11 cellular contexts compared by ENCODE assay signal in the genomic region with DNA sequence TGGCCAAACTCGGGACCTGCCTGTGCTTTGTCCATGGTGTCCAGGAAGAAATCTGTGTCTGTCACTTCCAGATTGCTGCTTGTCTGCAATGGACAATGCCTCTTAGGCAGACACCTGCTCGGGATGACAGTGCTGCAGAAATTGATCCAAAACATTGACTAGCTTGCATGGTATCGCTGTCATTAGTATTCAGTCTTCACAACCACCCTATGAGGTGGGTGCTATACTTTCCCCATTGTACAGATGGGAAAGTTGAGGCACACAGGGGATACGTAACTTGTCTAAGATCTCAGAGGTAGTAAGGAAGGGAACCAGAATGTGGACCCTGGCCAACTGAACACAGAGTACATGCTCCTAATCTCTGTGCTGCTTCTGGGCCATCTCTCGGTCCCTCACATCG.
DNase-seq lines count a peak whose midpoint lies in the region; ATAC-seq and TF ChIP-seq lines count a peak whose summit lies in the region.
"Had no signal": no experiment of that assay in that cellular context is flagged by ENCODE, and none has a peak within 500 bp of the region (broad histone marks: within the 10 kb centered on the region; RNA-seq: fewer than 3 reads in every experiment).

No MANE protein-coding gene starts in this region.

- no peaks in the 10 kb centered on the region for H3K9me3 Mint-ChIP-seq in Calu3 (ENCODE audit: low read depth, unreplicated experiment)
- H3K9me3 Mint-ChIP-seq in activated CD8-positive, alpha-beta T cell treated with anti-CD3 and anti-CD28 coated beads for 36 hours, result peaks cover 4% of the 10 kb centered on the region
- no peaks in the 10 kb centered on the region for H3K9me3 Mint-ChIP-seq in stimulated activated naive B cell treated with anti-CD40 and anti-IgM and Interleukin-4, amounts not matched to agents 10 μg/mL and 1 μg/mL and 100 μg/mL, for 72 hours

- POLR2A ChIA-PET in activated CD8-positive, alpha-beta T cell treated with anti-CD3 and anti-CD28 coated beads for 36 hours (lab: Charles Lee), result interaction anchor here (1.2 to 3.1 kb wide), 4 partner anchors 10 to 61 kb away, joined by 3 to 10 read pairs (median 4); no protein-coding TSS in a partner anchor

- H3K9me3 ChIP-seq in right lobe of liver (no peaks in the 10 kb centered on the region), lower lobe of right lung (no peaks in the 10 kb centered on the region)
- H3K9me3 ChIP-seq: left lung had no signal

- H3K4me1 ChIP-seq in right lobe of liver, result peaks cover 0 to 67% (median 37%) of the 10 kb centered on the region in 4 donors
- H3K4me1 ChIP-seq in lower lobe of right lung, result peaks cover 77% of the 10 kb centered on the region

- BruUV-seq in Calu3 (replicated peaks; lab: Mats Ljungman, UMichigan), result no TSS peak

- peak overlapping the region; percentile 49 for H3K4me3 Mint-ChIP-seq in Calu3 (ENCODE audit: low read depth, unreplicated experiment)
- H3K4me3 Mint-ChIP-seq in activated CD8-positive, alpha-beta T cell treated with anti-CD3 and anti-CD28 coated beads for 36 hours, result peak overlapping the region; percentile 40
- H3K4me3 Mint-ChIP-seq in stimulated activated naive B cell treated with anti-CD40 and anti-IgM and Interleukin-4, amounts not matched to agents 10 μg/mL and 1 μg/mL and 100 μg/mL, for 72 hours, result no peak overlapping the region

- H3K4me1 Mint-ChIP-seq in Calu3 (ENCODE audit: low read depth, unreplicated experiment), result peaks cover 46% of the 10 kb centered on the region
- H3K4me1 Mint-ChIP-seq in activated CD8-positive, alpha-beta T cell treated with anti-CD3 and anti-CD28 coated beads for 36 hours (ENCODE audit: low read depth), result peaks cover 76% of the 10 kb centered on the region
- H3K4me1 Mint-ChIP-seq in stimulated activated naive B cell treated with anti-CD40 and anti-IgM and Interleukin-4, amounts not matched to agents 10 μg/mL and 1 μg/mL and 100 μg/mL, for 72 hours, result peaks cover 46 to 80% of the 10 kb centered on the region in 2 donors

- CTCF ChIA-PET in Calu3 (lab: Charles Lee), result no interaction called here
- CTCF ChIA-PET in activated CD8-positive, alpha-beta T cell treated with anti-CD3 and anti-CD28 coated beads for 36 hours (lab: Charles Lee), result interaction anchor here (1.3 to 2.4 kb wide), 5 partner anchors 22 to 132 kb away, joined by 3 to 5 read pairs (median 3); no protein-coding TSS in a partner anchor

- H3K4me3 ChIP-seq in right lobe of liver, result no peak overlapping the region
- H3K4me3 ChIP-seq in lower lobe of right lung, result no peak overlapping the region
- H3K4me3 ChIP-seq: left lung had no signal

- no peaks in the 10 kb centered on the region for H3K27me3 Mint-ChIP-seq in Calu3 (ENCODE audit: unreplicated experiment)
- no peaks in the 10 kb centered on the region for H3K27me3 Mint-ChIP-seq in activated CD8-positive, alpha-beta T cell treated with anti-CD3 and anti-CD28 coated beads for 36 hours
- no peaks in the 10 kb centered on the region for H3K27me3 Mint-ChIP-seq in stimulated activated naive B cell treated with anti-CD40 and anti-IgM and Interleukin-4, amounts not matched to agents 10 μg/mL and 1 μg/mL and 100 μg/mL, for 72 hours

- H3K27ac Mint-ChIP-seq in Calu3 (ENCODE audit: unreplicated experiment), result peak overlapping the region; percentile 99
- H3K27ac Mint-ChIP-seq in activated CD8-positive, alpha-beta T cell treated with anti-CD3 and anti-CD28 coated beads for 36 hours, result peak overlapping the region; percentile 95
- peak overlapping the region; percentile 95 for H3K27ac Mint-ChIP-seq in stimulated activated naive B cell treated with anti-CD40 and anti-IgM and Interleukin-4, amounts not matched to agents 10 μg/mL and 1 μg/mL and 100 μg/mL, for 72 hours

- TF ChIP-seq POLR2A in right lobe of liver (IDR thresholded peaks at IDR 0.05), result no peak

- H3K27ac ChIP-seq in right lobe of liver, result peak overlapping the region in 2 of 3 donors; percentile 48 to 85
- H3K27ac ChIP-seq in lower lobe of right lung, result no peak overlapping the region
- H3K27ac ChIP-seq: foreskin keratinocyte had no signal

- DNase-seq in Calu3, result no peak
- DNase-seq in activated CD8-positive, alpha-beta T cell treated with anti-CD3 and anti-CD28 coated beads for 36 hours, result no peak
- no peak for DNase-seq in right lobe of liver
- no peak for DNase-seq in stimulated activated naive B cell treated with anti-CD40 and anti-IgM and Interleukin-4, amounts not matched to agents 10 μg/mL and 1 μg/mL and 100 μg/mL, for 72 hours
- no peak for DNase-seq in lower lobe of right lung
- no peak for DNase-seq in NCI-H345 treated with DMSO at 0.1 percent for 48 hours (lab: John Stamatoyannopoulos, UW; ENCODE audit: unreplicated experiment)
- DNase-seq in AML-193 (lab: John Stamatoyannopoulos, UW), result no peak
- DNase-seq: cortex of kidney, DMS153, foreskin keratinocyte, left lung had no signal

- no peak for ATAC-seq in activated CD8-positive, alpha-beta T cell treated with anti-CD3 and anti-CD28 coated beads for 36 hours
- ATAC-seq in right lobe of liver (no peak), lower lobe of right lung (no peak)
- ATAC-seq in stimulated activated naive B cell treated with anti-CD40 and anti-IgM and Interleukin-4, amounts not matched to agents 10 μg/mL and 1 μg/mL and 100 μg/mL, for 72 hours (replicated peaks), result no peak

- H3K27me3 ChIP-seq in right lobe of liver, result no peaks in the 10 kb centered on the region
- no peaks in the 10 kb centered on the region for H3K27me3 ChIP-seq in lower lobe of right lung (ENCODE audit: low read depth)
- H3K27me3 ChIP-seq: foreskin keratinocyte, left lung had no signal

- peaks cover 19% of the 10 kb centered on the region for H3K36me3 Mint-ChIP-seq in Calu3 (ENCODE audit: insufficient read depth, unreplicated experiment)
- H3K36me3 Mint-ChIP-seq in activated CD8-positive, alpha-beta T cell treated with anti-CD3 and anti-CD28 coated beads for 36 hours (ENCODE audit: low read depth), result peaks cover 67% of the 10 kb centered on the region
- H3K36me3 Mint-ChIP-seq in stimulated activated naive B cell treated with anti-CD40 and anti-IgM and Interleukin-4, amounts not matched to agents 10 μg/mL and 1 μg/mL and 100 μg/mL, for 72 hours, result peaks cover 24 to 53% of the 10 kb centered on the region in 2 donors

- 90% methylated on average over 5 of the region's 6 CpGs for WGBS in right lobe of liver (ENCODE audit: insufficient coverage, low coverage, low lambda C conversion rate, missing lambda C conversion rate)

- intact Hi-C loops in Calu3 (cut with micrococcal nuclease; ENCODE audit: unreplicated experiment), result loop anchor here (2.0 to 5.0 kb wide), 4 partner anchors 61 to 165 kb away; no protein-coding TSS in a partner anchor
- intact Hi-C loops in activated CD8-positive, alpha-beta T cell treated with anti-CD3 and anti-CD28 coated beads for 36 hours (cut with micrococcal nuclease), result loop anchor here (5.0 kb wide), 1 partner anchor 33 kb away; no protein-coding TSS in a partner anchor
- intact Hi-C loops in right lobe of liver (cut with DNase I), result loop anchor here in 1 of 2 donors (5.0 kb wide), 1 partner anchor 138 kb away; a partner anchor contains a TSS
- intact Hi-C loops in lower lobe of right lung (cut with DNase I), result no loop called here

- H3K36me3 ChIP-seq in right lobe of liver (no peaks in the 10 kb centered on the region), lower lobe of right lung (no peaks in the 10 kb centered on the region)
- H3K36me3 ChIP-seq: left lung had no signal

- TF ChIP-seq CTCF in Calu3 (IDR thresholded peaks at IDR 0.05; ENCODE audit: unreplicated experiment), result no peak
- no peak for TF ChIP-seq CTCF in activated CD8-positive, alpha-beta T cell treated with anti-CD3 and anti-CD28 coated beads for 36 hours (IDR thresholded peaks at IDR 0.05)
- TF ChIP-seq CTCF in right lobe of liver (IDR thresholded peaks at IDR 0.05), result no peak
- no peak for TF ChIP-seq CTCF in lower lobe of right lung (IDR thresholded peaks at IDR 0.05)

Comparison
In these comparisons a context has a peak if more than half of its experiments do, and no peak if none do; other contexts are left out.
1. H3K4me3 Mint-ChIP-seq: peak in Calu3 (single experiment) and activated CD8-positive, alpha-beta T cell treated with anti-CD3 and anti-CD28 coated beads for 36 hours (single experiment); none in stimulated activated naive B cell treated with anti-CD40 and anti-IgM and Interleukin-4, amounts not matched to agents 10 μg/mL and 1 μg/mL and 100 μg/mL, for 72 hours (0 of 2).
2. Peak in every context shown above with its lines, with median percentiles within 50 percentile points of each other: H3K27ac Mint-ChIP-seq.